24 cellular contexts compared by ENCODE assay signal in genomic region chr11:30370164-30370563, GRCh38.
A peak's percentile ranks its signal among the peaks of the same experiment; 100 is the strongest.
DNase-seq lines count a peak whose midpoint lies in the region; TF ChIP-seq lines count a peak whose summit lies in the region.
"Had no signal": no experiment of that assay in that cellular context is flagged by ENCODE, and none has a peak within 500 bp of the region (broad histone marks: within the 10 kb centered on the region; RNA-seq: fewer than 3 reads in every experiment).

No MANE protein-coding gene starts in this region.

- H3K4me3 ChIP-seq in LNCaP clone FGC (ENCODE audit: low read depth, low read length): no peak overlapping the region
- H3K4me3 ChIP-seq: A549; BLaER1; BLaER1 treated with 17β-estradiol and CSF1 and Interleukin-3, amounts not matched to agents 10 nM and 100 nM had no signal

- TF ChIP-seq CTCF in LNCaP clone FGC (IDR thresholded peaks at IDR 0.05; ENCODE audit: control insufficient read depth, extremely low read depth, insufficient read depth): no peak

- peak; percentile 54 for DNase-seq in LNCaP clone FGC (ENCODE audit: low read depth)
- no peak for DNase-seq in DMS 273 treated with DMSO at 0.1 percent for 48 hours (lab: John Stamatoyannopoulos, UW)
- DNase-seq: 8988T; ACHN; AML-193; BE2C; C1 segment of cervical spinal cord; Caco-2; Calu3; CD4-positive, alpha-beta memory T cell; CD4-positive, alpha-beta T cell; CD4-positive, CD25-positive, alpha-beta regulatory T cell; CD8-positive, alpha-beta memory T cell; CD8-positive, alpha-beta T cell; COR-L47; DMS153; DMS53; DMS79; DMS79 treated with DMSO at 0.1 percent for 48 hours; DND-41; EL had no signal
